ENCODE assay signal across 1 cellular context in the genomic region with DNA sequence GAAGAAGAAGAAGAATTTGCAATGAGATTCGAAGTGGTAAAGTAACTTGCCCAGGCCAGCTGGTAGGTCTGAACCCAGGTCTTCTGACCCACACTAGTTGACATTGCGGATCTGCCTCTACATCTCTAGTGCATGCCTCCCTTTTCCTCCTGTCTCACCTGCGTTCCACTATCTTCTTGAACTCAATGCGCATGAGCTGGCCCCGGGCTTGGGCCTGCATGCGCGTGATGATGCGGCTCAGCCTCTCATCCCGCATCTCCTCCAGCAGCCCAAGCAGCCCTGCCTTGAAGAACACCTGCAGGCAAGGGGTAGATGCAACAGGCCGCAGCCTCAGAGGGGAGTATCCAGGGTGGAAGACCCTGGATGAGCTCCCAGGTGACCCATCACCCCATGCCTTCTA.
TF ChIP-seq lines count a peak whose summit lies in the region.

No MANE protein-coding gene starts in this region.

TF ChIP-seq in K562, 482 proteins besides CTCF, POLR2A, EP300 and RAD21:
- TF ChIP-seq RBFOX2 (IDR thresholded peaks at IDR 0.05; ENCODE audit: low read depth, low read length) (no peak), NRF1 (conservative IDR thresholded peaks at IDR 0.05 in 1 of 2, IDR thresholded peaks at IDR 0.05 in 1 of 2) (peak; percentile 49 to 63; a peak in 3 of 4 replicates)
